Comparison of ENCODE assay signal across 1 cellular context in the genomic region with DNA sequence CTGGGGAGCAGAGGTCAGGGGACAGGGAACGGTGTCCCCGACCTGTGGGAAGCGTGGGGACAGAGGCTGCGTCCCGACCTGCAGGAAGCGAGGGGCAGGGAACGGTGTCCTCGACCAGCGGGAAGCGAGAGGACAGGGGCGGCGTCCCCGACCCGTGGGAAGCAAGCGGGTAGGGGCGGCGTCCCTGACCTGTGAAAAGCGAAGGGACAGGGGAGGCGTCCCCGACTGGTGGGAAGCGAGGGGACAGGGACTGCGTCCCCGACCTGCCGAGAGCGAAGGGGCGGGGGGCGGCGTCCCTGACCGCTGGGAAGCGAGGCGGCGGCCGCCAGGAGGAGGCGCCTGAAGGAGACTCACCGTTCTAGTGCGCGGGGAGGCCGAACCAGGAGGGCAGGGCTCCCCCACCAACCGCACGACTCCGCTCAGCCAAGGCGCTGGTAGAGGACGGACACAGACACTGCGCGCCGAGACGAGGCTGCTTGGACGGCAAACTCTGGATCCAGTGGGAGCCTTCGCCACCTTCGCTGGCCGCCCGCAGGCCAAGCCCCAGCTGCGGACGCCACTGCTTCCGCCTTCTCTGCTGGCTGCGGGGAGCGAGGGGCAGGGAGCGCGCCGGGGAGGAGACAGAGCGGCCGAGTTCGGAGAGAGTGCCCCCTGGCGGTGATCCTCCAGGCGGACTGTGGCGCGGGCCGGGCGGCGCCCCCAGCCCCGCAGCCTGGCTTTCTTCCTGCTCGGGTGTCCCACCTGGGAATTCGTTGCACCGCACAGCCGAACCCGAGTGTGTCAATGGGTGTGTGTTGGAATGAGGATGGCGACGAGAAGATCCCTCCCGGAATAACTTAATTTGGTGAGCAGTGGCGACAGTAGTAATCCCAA.
A peak's percentile ranks its signal among the peaks of the same experiment; 100 is the strongest.
TF ChIP-seq lines count a peak whose summit lies in the region.

A gene with protein sequence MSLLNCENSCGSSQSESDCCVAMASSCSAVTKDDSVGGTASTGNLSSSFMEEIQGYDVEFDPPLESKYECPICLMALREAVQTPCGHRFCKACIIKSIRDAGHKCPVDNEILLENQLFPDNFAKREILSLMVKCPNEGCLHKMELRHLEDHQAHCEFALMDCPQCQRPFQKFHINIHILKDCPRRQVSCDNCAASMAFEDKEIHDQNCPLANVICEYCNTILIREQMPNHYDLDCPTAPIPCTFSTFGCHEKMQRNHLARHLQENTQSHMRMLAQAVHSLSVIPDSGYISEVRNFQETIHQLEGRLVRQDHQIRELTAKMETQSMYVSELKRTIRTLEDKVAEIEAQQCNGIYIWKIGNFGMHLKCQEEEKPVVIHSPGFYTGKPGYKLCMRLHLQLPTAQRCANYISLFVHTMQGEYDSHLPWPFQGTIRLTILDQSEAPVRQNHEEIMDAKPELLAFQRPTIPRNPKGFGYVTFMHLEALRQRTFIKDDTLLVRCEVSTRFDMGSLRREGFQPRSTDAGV (minus strand): TSS at position 579 of the 873 bp plus-strand sequence. CDS start 8,757 bp downstream, outside the sequence.

TF ChIP-seq in HEK293, 187 proteins besides CTCF, POLR2A, EP300 and RAD21 (continued from another document and continues in another):
- TF ChIP-seq, protein P1, sequence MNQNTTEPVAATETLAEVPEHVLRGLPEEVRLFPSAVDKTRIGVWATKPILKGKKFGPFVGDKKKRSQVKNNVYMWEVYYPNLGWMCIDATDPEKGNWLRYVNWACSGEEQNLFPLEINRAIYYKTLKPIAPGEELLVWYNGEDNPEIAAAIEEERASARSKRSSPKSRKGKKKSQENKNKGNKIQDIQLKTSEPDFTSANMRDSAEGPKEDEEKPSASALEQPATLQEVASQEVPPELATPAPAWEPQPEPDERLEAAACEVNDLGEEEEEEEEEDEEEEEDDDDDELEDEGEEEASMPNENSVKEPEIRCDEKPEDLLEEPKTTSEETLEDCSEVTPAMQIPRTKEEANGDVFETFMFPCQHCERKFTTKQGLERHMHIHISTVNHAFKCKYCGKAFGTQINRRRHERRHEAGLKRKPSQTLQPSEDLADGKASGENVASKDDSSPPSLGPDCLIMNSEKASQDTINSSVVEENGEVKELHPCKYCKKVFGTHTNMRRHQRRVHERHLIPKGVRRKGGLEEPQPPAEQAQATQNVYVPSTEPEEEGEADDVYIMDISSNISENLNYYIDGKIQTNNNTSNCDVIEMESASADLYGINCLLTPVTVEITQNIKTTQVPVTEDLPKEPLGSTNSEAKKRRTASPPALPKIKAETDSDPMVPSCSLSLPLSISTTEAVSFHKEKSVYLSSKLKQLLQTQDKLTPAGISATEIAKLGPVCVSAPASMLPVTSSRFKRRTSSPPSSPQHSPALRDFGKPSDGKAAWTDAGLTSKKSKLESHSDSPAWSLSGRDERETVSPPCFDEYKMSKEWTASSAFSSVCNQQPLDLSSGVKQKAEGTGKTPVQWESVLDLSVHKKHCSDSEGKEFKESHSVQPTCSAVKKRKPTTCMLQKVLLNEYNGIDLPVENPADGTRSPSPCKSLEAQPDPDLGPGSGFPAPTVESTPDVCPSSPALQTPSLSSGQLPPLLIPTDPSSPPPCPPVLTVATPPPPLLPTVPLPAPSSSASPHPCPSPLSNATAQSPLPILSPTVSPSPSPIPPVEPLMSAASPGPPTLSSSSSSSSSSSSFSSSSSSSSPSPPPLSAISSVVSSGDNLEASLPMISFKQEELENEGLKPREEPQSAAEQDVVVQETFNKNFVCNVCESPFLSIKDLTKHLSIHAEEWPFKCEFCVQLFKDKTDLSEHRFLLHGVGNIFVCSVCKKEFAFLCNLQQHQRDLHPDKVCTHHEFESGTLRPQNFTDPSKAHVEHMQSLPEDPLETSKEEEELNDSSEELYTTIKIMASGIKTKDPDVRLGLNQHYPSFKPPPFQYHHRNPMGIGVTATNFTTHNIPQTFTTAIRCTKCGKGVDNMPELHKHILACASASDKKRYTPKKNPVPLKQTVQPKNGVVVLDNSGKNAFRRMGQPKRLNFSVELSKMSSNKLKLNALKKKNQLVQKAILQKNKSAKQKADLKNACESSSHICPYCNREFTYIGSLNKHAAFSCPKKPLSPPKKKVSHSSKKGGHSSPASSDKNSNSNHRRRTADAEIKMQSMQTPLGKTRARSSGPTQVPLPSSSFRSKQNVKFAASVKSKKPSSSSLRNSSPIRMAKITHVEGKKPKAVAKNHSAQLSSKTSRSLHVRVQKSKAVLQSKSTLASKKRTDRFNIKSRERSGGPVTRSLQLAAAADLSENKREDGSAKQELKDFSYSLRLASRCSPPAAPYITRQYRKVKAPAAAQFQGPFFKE (tag by site-specific recombination; IDR thresholded peaks at IDR 0.05; ENCODE audit: borderline replicate concordance) = no peak
- TF ChIP-seq, protein P2, sequence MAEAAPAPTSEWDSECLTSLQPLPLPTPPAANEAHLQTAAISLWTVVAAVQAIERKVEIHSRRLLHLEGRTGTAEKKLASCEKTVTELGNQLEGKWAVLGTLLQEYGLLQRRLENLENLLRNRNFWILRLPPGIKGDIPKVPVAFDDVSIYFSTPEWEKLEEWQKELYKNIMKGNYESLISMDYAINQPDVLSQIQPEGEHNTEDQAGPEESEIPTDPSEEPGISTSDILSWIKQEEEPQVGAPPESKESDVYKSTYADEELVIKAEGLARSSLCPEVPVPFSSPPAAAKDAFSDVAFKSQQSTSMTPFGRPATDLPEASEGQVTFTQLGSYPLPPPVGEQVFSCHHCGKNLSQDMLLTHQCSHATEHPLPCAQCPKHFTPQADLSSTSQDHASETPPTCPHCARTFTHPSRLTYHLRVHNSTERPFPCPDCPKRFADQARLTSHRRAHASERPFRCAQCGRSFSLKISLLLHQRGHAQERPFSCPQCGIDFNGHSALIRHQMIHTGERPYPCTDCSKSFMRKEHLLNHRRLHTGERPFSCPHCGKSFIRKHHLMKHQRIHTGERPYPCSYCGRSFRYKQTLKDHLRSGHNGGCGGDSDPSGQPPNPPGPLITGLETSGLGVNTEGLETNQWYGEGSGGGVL (tag by site-specific recombination; IDR thresholded peaks at IDR 0.05) = no peak
- peak; percentile 87 for TF ChIP-seq ZNF335 (tag by site-specific recombination; conservative IDR thresholded peaks at IDR 0.05)
- TF ChIP-seq ZFP37 (tag by site-specific recombination; IDR thresholded peaks at IDR 0.05) = peak; percentile 95
- TF ChIP-seq, protein P3, sequence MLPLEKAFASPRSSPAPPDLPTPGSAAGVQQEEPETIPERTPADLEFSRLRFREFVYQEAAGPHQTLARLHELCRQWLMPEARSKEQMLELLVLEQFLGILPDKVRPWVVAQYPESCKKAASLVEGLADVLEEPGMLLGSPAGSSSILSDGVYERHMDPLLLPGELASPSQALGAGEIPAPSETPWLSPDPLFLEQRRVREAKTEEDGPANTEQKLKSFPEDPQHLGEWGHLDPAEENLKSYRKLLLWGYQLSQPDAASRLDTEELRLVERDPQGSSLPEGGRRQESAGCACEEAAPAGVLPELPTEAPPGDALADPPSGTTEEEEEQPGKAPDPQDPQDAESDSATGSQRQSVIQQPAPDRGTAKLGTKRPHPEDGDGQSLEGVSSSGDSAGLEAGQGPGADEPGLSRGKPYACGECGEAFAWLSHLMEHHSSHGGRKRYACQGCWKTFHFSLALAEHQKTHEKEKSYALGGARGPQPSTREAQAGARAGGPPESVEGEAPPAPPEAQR (tag by site-specific recombination; IDR thresholded peaks at IDR 0.05) = no peak
- peak; percentile 81; the same call in 1 of the 2 replicates for TF ChIP-seq ZNF324 (tag by site-specific recombination; IDR thresholded peaks at IDR 0.05)
- peak; percentile 63 for TF ChIP-seq YY1 (tag by site-specific recombination; IDR thresholded peaks at IDR 0.05)
- TF ChIP-seq SP7 (tag by site-specific recombination; IDR thresholded peaks at IDR 0.05) = peak; percentile 88
- TF ChIP-seq, protein P4, sequence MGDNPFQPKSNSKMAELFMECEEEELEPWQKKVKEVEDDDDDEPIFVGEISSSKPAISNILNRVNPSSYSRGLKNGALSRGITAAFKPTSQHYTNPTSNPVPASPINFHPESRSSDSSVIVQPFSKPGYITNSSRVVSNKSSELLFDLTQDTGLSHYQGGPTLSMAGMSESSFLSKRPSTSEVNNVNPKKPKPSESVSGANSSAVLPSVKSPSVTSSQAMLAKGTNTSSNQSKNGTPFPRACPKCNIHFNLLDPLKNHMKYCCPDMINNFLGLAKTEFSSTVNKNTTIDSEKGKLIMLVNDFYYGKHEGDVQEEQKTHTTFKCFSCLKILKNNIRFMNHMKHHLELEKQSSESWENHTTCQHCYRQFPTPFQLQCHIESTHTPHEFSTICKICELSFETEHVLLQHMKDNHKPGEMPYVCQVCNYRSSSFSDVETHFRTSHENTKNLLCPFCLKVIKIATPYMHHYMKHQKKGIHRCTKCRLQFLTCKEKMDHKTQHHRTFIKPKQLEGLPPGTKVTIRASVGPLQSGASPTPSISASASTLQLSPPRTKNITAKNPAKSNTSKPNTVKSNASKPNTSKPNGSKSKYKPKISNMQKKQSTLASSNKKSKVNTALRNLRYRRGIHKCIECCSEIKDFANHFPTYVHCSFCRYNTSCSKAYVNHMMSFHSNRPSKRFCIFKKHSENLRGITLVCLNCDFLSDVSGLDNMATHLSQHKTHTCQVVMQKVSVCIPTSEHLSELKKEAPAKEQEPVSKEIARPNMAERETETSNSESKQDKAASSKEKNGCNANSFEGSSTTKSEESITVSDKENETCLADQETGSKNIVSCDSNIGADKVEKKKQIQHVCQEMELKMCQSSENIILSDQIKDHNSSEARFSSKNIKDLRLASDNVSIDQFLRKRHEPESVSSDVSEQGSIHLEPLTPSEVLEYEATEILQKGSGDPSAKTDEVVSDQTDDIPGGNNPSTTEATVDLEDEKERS (tag by site-specific recombination; IDR thresholded peaks at IDR 0.05) = 0 out of 2 replicates have a peak, but pooled peaks have one; percentile 12
- TF ChIP-seq ZNF544 (tag by site-specific recombination; IDR thresholded peaks at IDR 0.05) = no peak
- TF ChIP-seq ZNF837 (tag by site-specific recombination; IDR thresholded peaks at IDR 0.05) = no peak; the same call in 1 of the 2 replicates
- no peak for TF ChIP-seq ZNF266 (tag by site-specific recombination; IDR thresholded peaks at IDR 0.05; ENCODE audit: low read depth)
- peak; percentile 84 for TF ChIP-seq MZF1 (tag by site-specific recombination; IDR thresholded peaks at IDR 0.05; ENCODE audit: borderline replicate concordance)
- no peak for TF ChIP-seq ZNF530 (tag by site-specific recombination; IDR thresholded peaks at IDR 0.05; ENCODE audit: low read depth)
- no peak for TF ChIP-seq ZNF558 (tag by site-specific recombination; IDR thresholded peaks at IDR 0.05)
- TF ChIP-seq ZNF514 (tag by site-specific recombination; IDR thresholded peaks at IDR 0.05) = no peak
- TF ChIP-seq, protein P5, sequence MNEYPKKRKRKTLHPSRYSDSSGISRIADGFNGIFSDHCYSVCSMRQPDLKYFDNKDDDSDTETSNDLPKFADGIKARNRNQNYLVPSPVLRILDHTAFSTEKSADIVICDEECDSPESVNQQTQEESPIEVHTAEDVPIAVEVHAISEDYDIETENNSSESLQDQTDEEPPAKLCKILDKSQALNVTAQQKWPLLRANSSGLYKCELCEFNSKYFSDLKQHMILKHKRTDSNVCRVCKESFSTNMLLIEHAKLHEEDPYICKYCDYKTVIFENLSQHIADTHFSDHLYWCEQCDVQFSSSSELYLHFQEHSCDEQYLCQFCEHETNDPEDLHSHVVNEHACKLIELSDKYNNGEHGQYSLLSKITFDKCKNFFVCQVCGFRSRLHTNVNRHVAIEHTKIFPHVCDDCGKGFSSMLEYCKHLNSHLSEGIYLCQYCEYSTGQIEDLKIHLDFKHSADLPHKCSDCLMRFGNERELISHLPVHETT (tag by site-specific recombination; IDR thresholded peaks at IDR 0.05) = peak; percentile 78; the same call in 1 of the 2 replicates
- TF ChIP-seq ZNF24 (tag by site-specific recombination; IDR thresholded peaks at IDR 0.05) = peak; percentile 85
- TF ChIP-seq SP2 (tag by site-specific recombination; IDR thresholded peaks at IDR 0.05) = peak; percentile 60; the same call in 1 of the 2 replicates
- TF ChIP-seq, protein P6, sequence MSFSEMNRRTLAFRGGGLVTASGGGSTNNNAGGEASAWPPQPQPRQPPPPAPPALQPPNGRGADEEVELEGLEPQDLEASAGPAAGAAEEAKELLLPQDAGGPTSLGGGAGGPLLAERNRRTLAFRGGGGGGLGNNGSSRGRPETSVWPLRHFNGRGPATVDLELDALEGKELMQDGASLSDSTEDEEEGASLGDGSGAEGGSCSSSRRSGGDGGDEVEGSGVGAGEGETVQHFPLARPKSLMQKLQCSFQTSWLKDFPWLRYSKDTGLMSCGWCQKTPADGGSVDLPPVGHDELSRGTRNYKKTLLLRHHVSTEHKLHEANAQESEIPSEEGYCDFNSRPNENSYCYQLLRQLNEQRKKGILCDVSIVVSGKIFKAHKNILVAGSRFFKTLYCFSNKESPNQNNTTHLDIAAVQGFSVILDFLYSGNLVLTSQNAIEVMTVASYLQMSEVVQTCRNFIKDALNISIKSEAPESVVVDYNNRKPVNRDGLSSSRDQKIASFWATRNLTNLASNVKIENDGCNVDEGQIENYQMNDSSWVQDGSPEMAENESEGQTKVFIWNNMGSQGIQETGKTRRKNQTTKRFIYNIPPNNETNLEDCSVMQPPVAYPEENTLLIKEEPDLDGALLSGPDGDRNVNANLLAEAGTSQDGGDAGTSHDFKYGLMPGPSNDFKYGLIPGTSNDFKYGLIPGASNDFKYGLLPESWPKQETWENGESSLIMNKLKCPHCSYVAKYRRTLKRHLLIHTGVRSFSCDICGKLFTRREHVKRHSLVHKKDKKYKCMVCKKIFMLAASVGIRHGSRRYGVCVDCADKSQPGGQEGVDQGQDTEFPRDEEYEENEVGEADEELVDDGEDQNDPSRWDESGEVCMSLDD (tag by site-specific recombination; IDR thresholded peaks at IDR 0.05) = peak; percentile 67; the same call in 1 of the 2 replicates
- TF ChIP-seq KLF7 (tag by site-specific recombination; IDR thresholded peaks at IDR 0.05; ENCODE audit: borderline replicate concordance) = no peak
- peak; percentile 82; the same call in 1 of the 2 replicates for TF ChIP-seq KLF8 (tag by site-specific recombination; IDR thresholded peaks at IDR 0.05)
- peak; percentile 77 for TF ChIP-seq ZBTB48 (tag by site-specific recombination; IDR thresholded peaks at IDR 0.05)
- TF ChIP-seq ZNF146 (tag by site-specific recombination; IDR thresholded peaks at IDR 0.05) = 0 out of 2 replicates have a peak, but pooled peaks have one; percentile 20
- TF ChIP-seq EGR2 (tag by site-specific recombination; IDR thresholded peaks at IDR 0.05; ENCODE audit: low read depth) = peak; percentile 31
- TF ChIP-seq ZBTB8A (tag by site-specific recombination; IDR thresholded peaks at IDR 0.05) = peak; percentile 52; the same call in 1 of the 2 replicates
